In the genomic region with DNA sequence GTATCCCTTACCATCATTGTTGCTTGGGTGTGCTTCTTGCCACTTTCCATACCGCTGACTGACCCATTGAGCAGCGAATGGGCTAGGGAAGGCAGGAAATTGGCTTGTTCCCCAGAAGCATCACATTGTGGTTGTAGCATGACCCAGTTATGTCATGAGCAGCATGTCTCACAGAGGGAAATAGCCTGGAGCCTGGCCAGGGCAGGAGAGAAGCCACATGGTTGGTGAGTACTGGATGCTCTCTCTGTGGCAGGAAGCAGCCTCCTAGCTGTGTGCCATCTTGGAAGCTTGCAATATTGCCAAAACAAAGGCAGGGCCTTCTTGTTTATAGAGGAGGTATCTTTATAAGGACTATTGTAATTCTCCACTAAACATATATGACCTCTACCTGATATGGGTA, we compare ENCODE assay signal across 21 cellular contexts.
DNase-seq lines count a peak whose midpoint lies in the region; ATAC-seq, FAIRE-seq and TF ChIP-seq lines count a peak whose summit lies in the region.
"Had no signal": no experiment of that assay in that cellular context is flagged by ENCODE, and none has a peak within 500 bp of the region (broad histone marks: within the 10 kb centered on the region; RNA-seq: fewer than 3 reads in every experiment).

No MANE protein-coding gene starts in this region.

- ATAC-seq in heart left ventricle (peak; percentile 31 to 37 (median 34)), body of pancreas (no peak), HG02678 (IDR thresholded peaks at IDR 0.05; ENCODE audit: unreplicated experiment) (no peak)
- ATAC-seq: gastrocnemius medialis, GM12878 had no signal

- no peaks in the 10 kb centered on the region for H3K9me3 ChIP-seq in heart left ventricle
- H3K9me3 ChIP-seq in body of pancreas, result no peaks in the 10 kb centered on the region
- H3K9me3 ChIP-seq: gastrocnemius medialis, testis had no signal

- TF ChIP-seq POLR2A in heart left ventricle (IDR thresholded peaks at IDR 0.05) (no peak), body of pancreas (IDR thresholded peaks at IDR 0.05) (no peak)

- H3K27me3 ChIP-seq in heart left ventricle (no peaks in the 10 kb centered on the region), body of pancreas (no peaks in the 10 kb centered on the region)
- H3K27me3 ChIP-seq: gastrocnemius medialis, neural progenitor cell, testis had no signal

- FAIRE-seq in urothelium cell line (lab: Jason Lieb, UNC), result no peak
- no peak for FAIRE-seq in GM19239 (lab: Jason Lieb, UNC)
- FAIRE-seq: GM12878 had no signal

- TF ChIP-seq CTCF in heart left ventricle (IDR thresholded peaks at IDR 0.05) (no peak), body of pancreas (IDR thresholded peaks at IDR 0.05) (no peak)

- H3K27ac ChIP-seq in heart left ventricle (no peak overlapping the region), body of pancreas (no peak overlapping the region)
- H3K27ac ChIP-seq: C4-2B, coronary artery, gastrocnemius medialis, neural progenitor cell, testis had no signal

- peaks cover 0 to 10% (median 0%) of the 10 kb centered on the region in 12 donors for H3K4me1 ChIP-seq in heart left ventricle
- no peaks in the 10 kb centered on the region for H3K4me1 ChIP-seq in body of pancreas
- H3K4me1 ChIP-seq: gastrocnemius medialis, neural progenitor cell, testis had no signal

- peak; percentile 23 to 58 (median 47) for DNase-seq in heart left ventricle
- DNase-seq in cardiac septum (ENCODE audit: low spot score), result no peak
- peak; percentile 15 to 34 (median 32) for DNase-seq in body of pancreas
- peak; percentile 82 for DNase-seq in glomerular visceral epithelial cell (ENCODE audit: extremely low spot score)
- DNase-seq in urothelium cell line (ENCODE audit: low spot score), result peak; percentile 29
- no peak for DNase-seq in GM19239 (ENCODE audit: insufficient read length, low spot score)
- DNase-seq in posterior vena cava (ENCODE audit: low spot score), result no peak
- DNase-seq: ACHN; activated CD4-positive, alpha-beta T cell treated with anti-CD3 and anti-CD28 coated beads, Interleukin-2, amount 50 U/mL, for 48 hours; activated naive CD4-positive, alpha-beta T cell treated with Interleukin-2 at 50 U/mL for 16 hours; activated T-cell treated with anti-CD3 and anti-CD28 coated beads for 4 hours; gastrocnemius medialis; left cardiac atrium; midbrain; NCI-H524 treated with DMSO at 0.1 percent for 48 hours; testis had no signal

- intact Hi-C loops in heart left ventricle (cut with DNase I), result no loop called here
- intact Hi-C loops in cardiac septum (cut with DNase I), result no loop called here
- intact Hi-C loops in body of pancreas (cut with DNase I), result no loop called here
- intact Hi-C loops in posterior vena cava (cut with DNase I), result no loop called here

- H3K36me3 ChIP-seq in heart left ventricle (no peaks in the 10 kb centered on the region), body of pancreas (replicated peaks in 1 of 2; ENCODE audit: insufficient read depth in 1 of 2, low read depth in 2 of 2) (no peaks in the 10 kb centered on the region)
- H3K36me3 ChIP-seq: gastrocnemius medialis, neural progenitor cell had no signal

- H3K4me3 ChIP-seq in heart left ventricle (no peak overlapping the region), body of pancreas (no peak overlapping the region)
- H3K4me3 ChIP-seq: coronary artery, gastrocnemius medialis, GM12878, neural progenitor cell, testis had no signal

- WGBS in heart left ventricle, 4 donors, result 54 to 91% (median 69%) methylated on average over 2 of the region's 2 CpGs
- 68 to 70% methylated on average over 2 of the region's 2 CpGs for WGBS in body of pancreas, 2 donors

Comparison
In these comparisons a context has a peak if more than half of its experiments do, and no peak if none do; other contexts are left out.
1. DNase-seq: peak in heart left ventricle (5 of 5), body of pancreas (4 of 4), glomerular visceral epithelial cell (single experiment) and urothelium cell line (single experiment); none in cardiac septum (single experiment), GM19239 (single experiment) and posterior vena cava (single experiment).
2. ATAC-seq: peak in heart left ventricle (4 of 4); none in body of pancreas (single experiment) and HG02678 (single experiment).